Comparison of ENCODE assay signal across 17 cellular contexts in genomic region chr20:55252525-55252924, GRCh38.
A peak's percentile ranks its signal among the peaks of the same experiment; 100 is the strongest.
DNase-seq lines count a peak whose midpoint lies in the region; FAIRE-seq and TF ChIP-seq lines count a peak whose summit lies in the region.
"Had no signal": no experiment of that assay in that cellular context is flagged by ENCODE, and none has a peak within 500 bp of the region (broad histone marks: within the 10 kb centered on the region; RNA-seq: fewer than 3 reads in every experiment).

No MANE protein-coding gene starts in this region.

- TF ChIP-seq CTCF in astrocyte of the cerebellum (IDR thresholded peaks at IDR 0.05; ENCODE audit: low read depth, low read length, missing control alignments) (no peak), right atrium auricular region (IDR thresholded peaks at IDR 0.05) (no peak)

- no peak overlapping the region for H3K4me3 Mint-ChIP-seq in activated CD4-positive, alpha-beta memory T cell treated with anti-CD3 and anti-CD28 coated beads for 36 hours
- H3K4me3 Mint-ChIP-seq: IgD-negative memory B cell had no signal

- FAIRE-seq in HTR-8/SVneo (lab: Jason Lieb, UNC) = peak; percentile 52
- FAIRE-seq: GM12892 had no signal

- H3K4me1 Mint-ChIP-seq in activated CD4-positive, alpha-beta memory T cell treated with anti-CD3 and anti-CD28 coated beads for 36 hours (ENCODE audit: low read depth) = no peaks in the 10 kb centered on the region
- H3K4me1 Mint-ChIP-seq: IgD-negative memory B cell had no signal

- intact Hi-C loops in activated CD4-positive, alpha-beta memory T cell treated with anti-CD3 and anti-CD28 coated beads for 36 hours (cut with micrococcal nuclease) = no loop called here

- peak overlapping the region; percentile 31 to 67 for H3K27ac ChIP-seq in right atrium auricular region
- H3K27ac ChIP-seq: RWPE1 had no signal

- in situ Hi-C loops in astrocyte of the cerebellum (cut with HindIII; ENCODE audit: low sequenced_read_pairs) = no loop called here

- H3K27ac Mint-ChIP-seq in activated CD4-positive, alpha-beta memory T cell treated with anti-CD3 and anti-CD28 coated beads for 36 hours = no peak overlapping the region
- H3K27ac Mint-ChIP-seq: IgD-negative memory B cell had no signal

- POLR2A ChIA-PET in activated CD4-positive, alpha-beta memory T cell treated with anti-CD3 and anti-CD28 coated beads for 36 hours (lab: Charles Lee) = no interaction called here

- CTCF ChIA-PET in activated CD4-positive, alpha-beta memory T cell treated with anti-CD3 and anti-CD28 coated beads for 36 hours (lab: Charles Lee) = no interaction called here

- no peaks in the 10 kb centered on the region for H3K27me3 ChIP-seq in right atrium auricular region

- H3K4me1 ChIP-seq in right atrium auricular region = peaks cover 0 to 31% of the 10 kb centered on the region in 2 donors

- no peaks in the 10 kb centered on the region for H3K9me3 ChIP-seq in right atrium auricular region

- no peaks in the 10 kb centered on the region for H3K36me3 Mint-ChIP-seq in activated CD4-positive, alpha-beta memory T cell treated with anti-CD3 and anti-CD28 coated beads for 36 hours

- no peaks in the 10 kb centered on the region for H3K27me3 Mint-ChIP-seq in activated CD4-positive, alpha-beta memory T cell treated with anti-CD3 and anti-CD28 coated beads for 36 hours
- H3K27me3 Mint-ChIP-seq: IgD-negative memory B cell had no signal

- H3K4me3 ChIP-seq in astrocyte of the cerebellum (ENCODE audit: low read depth, low read length) (no peak overlapping the region), right atrium auricular region (no peak overlapping the region)

- no peak for DNase-seq in HTR-8/SVneo (ENCODE audit: insufficient read length, low spot score)
- DNase-seq in astrocyte of the cerebellum (ENCODE audit: low read depth) = peak; percentile 22
- no peak for DNase-seq in right atrium auricular region (ENCODE audit: low spot score)
- DNase-seq in retina = peak; percentile 2
- DNase-seq in NCI-H1436 (lab: John Stamatoyannopoulos, UW) = no peak
- DNase-seq in NCI-H69 (lab: John Stamatoyannopoulos, UW) = no peak
- no peak for DNase-seq in activated CD4-positive, alpha-beta memory T cell treated with anti-CD3 and anti-CD28 coated beads for 36 hours
- DNase-seq: C1 segment of cervical spinal cord, DMS 273 treated with DMSO at 0.1 percent for 48 hours, GOT3, Kasumi-1, NCI-H187 treated with DMSO at 0.1 percent for 48 hours, NCI-H446, PC-3 had no signal

- peaks cover 10% of the 10 kb centered on the region for H3K9me3 Mint-ChIP-seq in activated CD4-positive, alpha-beta memory T cell treated with anti-CD3 and anti-CD28 coated beads for 36 hours

- no peaks in the 10 kb centered on the region for H3K36me3 ChIP-seq in right atrium auricular region

Comparison
In these comparisons a context has a peak if more than half of its experiments do, and no peak if none do; other contexts are left out.
1. DNase-seq: peak in astrocyte of the cerebellum (single experiment) and retina (single experiment); none in HTR-8/SVneo (single experiment), right atrium auricular region (single experiment), NCI-H1436 (single experiment), NCI-H69 (single experiment) and activated CD4-positive, alpha-beta memory T cell treated with anti-CD3 and anti-CD28 coated beads for 36 hours (single experiment).